ENCODE assay signal across 17 cellular contexts in genomic region chr6:7088076-7088742, GRCh38. TPM values are rescaled to one million over a fixed set of nuclear protein-coding genes. Genes with fewer than 3 reads are reported as not detected.
A peak's percentile ranks its signal among the peaks of the same experiment; 100 is the strongest.
DNase-seq lines count a peak whose midpoint lies in the region; ATAC-seq, FAIRE-seq and TF ChIP-seq lines count a peak whose summit lies in the region.
"Had no signal": no experiment of that assay in that cellular context is flagged by ENCODE, and none has a peak within 500 bp of the region (broad histone marks: within the 10 kb centered on the region; RNA-seq: fewer than 3 reads in every experiment).

No MANE protein-coding gene starts in this region.

- no peak for DNase-seq in activated naive CD4-positive, alpha-beta T cell (lab: John Stamatoyannopoulos, UW)
- DNase-seq in colonic mucosa (peak; percentile 59), GM12891 (ENCODE audit: insufficient read length, low spot score) (no peak), SW480 (ENCODE audit: low spot score) (no peak)
- no peak for DNase-seq in stimulated activated naive CD8-positive, alpha-beta T cell treated with anti-CD3 and anti-CD28 coated beads, Interleukin-15, amount 100 ng/mL, for 72 hours
- DNase-seq: BE2C, esophagus squamous epithelium, heart left ventricle, NCI-H526, stomach, SW 1271 had no signal

- H3K4me1 Mint-ChIP-seq in activated naive CD4-positive, alpha-beta T cell treated with anti-CD3 and anti-CD28 coated beads, Interleukin-2, amount 50 U/mL, for 24 hours, result peaks cover 43% of the 10 kb centered on the region
- peaks cover 50% of the 10 kb centered on the region for H3K4me1 Mint-ChIP-seq in stimulated activated naive CD8-positive, alpha-beta T cell treated with anti-CD3 and anti-CD28 coated beads, Interleukin-15, amount 100 ng/mL, for 72 hours

- no peaks in the 10 kb centered on the region for H3K9me3 ChIP-seq in KOPT-K1 (ENCODE audit: insufficient read depth, low read length, poor library complexity, severe bottlenecking)
- no peaks in the 10 kb centered on the region for H3K9me3 ChIP-seq in colonic mucosa
- H3K9me3 ChIP-seq: BE2C, esophagus squamous epithelium, HAP-1, heart left ventricle, stomach had no signal

- H3K27ac Mint-ChIP-seq in activated naive CD4-positive, alpha-beta T cell treated with anti-CD3 and anti-CD28 coated beads, Interleukin-2, amount 50 U/mL, for 24 hours, result peak overlapping the region; percentile 94
- peak overlapping the region in 1 of 2 donors; percentile 74 for H3K27ac Mint-ChIP-seq in stimulated activated naive CD8-positive, alpha-beta T cell treated with anti-CD3 and anti-CD28 coated beads, Interleukin-15, amount 100 ng/mL, for 72 hours
- H3K27ac Mint-ChIP-seq: activated T-helper 1 cell treated with anti-CD3 and anti-CD28 coated beads, Interleukin-12 subunit alpha, Interleukin-12 subunit beta, Interleukin-2, Interleukin-4 antibody, amounts not matched to agents 30 ng/mL and 10 ng/mL and 1 ng/mL, durations not matched to agents 14 hours and 24 hours and 36 hours had no signal

- no peak for TF ChIP-seq CTCF in colonic mucosa (IDR thresholded peaks at IDR 0.05)

- H3K36me3 Mint-ChIP-seq in activated naive CD4-positive, alpha-beta T cell treated with anti-CD3 and anti-CD28 coated beads, Interleukin-2, amount 50 U/mL, for 24 hours, result peaks cover 2% of the 10 kb centered on the region

- H3K36me3 ChIP-seq in KOPT-K1 (ENCODE audit: insufficient read depth, low read length), result no peaks in the 10 kb centered on the region
- H3K36me3 ChIP-seq in colonic mucosa, result no peaks in the 10 kb centered on the region
- H3K36me3 ChIP-seq: BE2C, esophagus squamous epithelium, HAP-1, heart left ventricle, stomach had no signal

- peak overlapping the region in 1 of 2 donors; percentile 9 for H3K9ac ChIP-seq in colonic mucosa (ENCODE audit: low read depth in 2 of 2, low read length in 2 of 2)

- H3K4me1 ChIP-seq in colonic mucosa, result peaks cover 7% of the 10 kb centered on the region

- intact Hi-C loops in colonic mucosa (cut with DNase I), result no loop called here

- no peaks in the 10 kb centered on the region for H3K27me3 Mint-ChIP-seq in activated naive CD4-positive, alpha-beta T cell treated with anti-CD3 and anti-CD28 coated beads, Interleukin-2, amount 50 U/mL, for 24 hours
- H3K27me3 Mint-ChIP-seq in stimulated activated naive CD8-positive, alpha-beta T cell treated with anti-CD3 and anti-CD28 coated beads, Interleukin-15, amount 100 ng/mL, for 72 hours, result peaks cover 12% of the 10 kb centered on the region

- H3K27me3 ChIP-seq in colonic mucosa, result no peaks in the 10 kb centered on the region
- H3K27me3 ChIP-seq: BE2C, esophagus squamous epithelium, heart left ventricle, stomach had no signal

- no peak overlapping the region for H3K4me3 ChIP-seq in colonic mucosa
- H3K4me3 ChIP-seq: esophagus squamous epithelium, HAP-1, stomach had no signal

- H3K27ac ChIP-seq in KOPT-K1 (ENCODE audit: low read depth, low read length, poor library complexity, severe bottlenecking) (peak overlapping the region; percentile 62), colonic mucosa (peak overlapping the region; percentile 84)

- no peaks in the 10 kb centered on the region for H3K9me3 Mint-ChIP-seq in activated naive CD4-positive, alpha-beta T cell treated with anti-CD3 and anti-CD28 coated beads, Interleukin-2, amount 50 U/mL, for 24 hours
- no peaks in the 10 kb centered on the region for H3K9me3 Mint-ChIP-seq in stimulated activated naive CD8-positive, alpha-beta T cell treated with anti-CD3 and anti-CD28 coated beads, Interleukin-15, amount 100 ng/mL, for 72 hours
- H3K9me3 Mint-ChIP-seq: activated T-helper 1 cell treated with anti-CD3 and anti-CD28 coated beads, Interleukin-12 subunit alpha, Interleukin-12 subunit beta, Interleukin-2, Interleukin-4 antibody, amounts not matched to agents 30 ng/mL and 10 ng/mL and 1 ng/mL, durations not matched to agents 14 hours and 24 hours and 36 hours had no signal

- no peak for ATAC-seq in stimulated activated naive CD8-positive, alpha-beta T cell treated with anti-CD3 and anti-CD28 coated beads, Interleukin-15, amount 100 ng/mL, for 72 hours
- no peak for ATAC-seq in HG03521 (IDR thresholded peaks at IDR 0.05; ENCODE audit: unreplicated experiment)
- ATAC-seq: heart left ventricle had no signal

- TF ChIP-seq POLR2A in GM12891 (IDR thresholded peaks at IDR 0.05; ENCODE audit: low read depth, low read length), result no peak

- no peak for FAIRE-seq in GM12891 (lab: Jason Lieb, UNC)
- FAIRE-seq: RCC 7860 had no signal

- peak overlapping the region; percentile 86 for H3K4me3 Mint-ChIP-seq in activated naive CD4-positive, alpha-beta T cell treated with anti-CD3 and anti-CD28 coated beads, Interleukin-2, amount 50 U/mL, for 24 hours
- H3K4me3 Mint-ChIP-seq in stimulated activated naive CD8-positive, alpha-beta T cell treated with anti-CD3 and anti-CD28 coated beads, Interleukin-15, amount 100 ng/mL, for 72 hours, result peak overlapping the region; percentile 56 to 62

TF ChIP-seq in GM12891, 5 proteins besides CTCF, POLR2A, EP300 and RAD21:
- TF ChIP-seq SPI1 (IDR thresholded peaks at IDR 0.05; ENCODE audit: low read depth, low read length) (no peak), TAF1 (IDR thresholded peaks at IDR 0.05; ENCODE audit: low read depth, low read length) (no peak), POLR2AphosphoS5 (IDR thresholded peaks at IDR 0.05; ENCODE audit: low read depth, low read length) (no peak), PAX5 (IDR thresholded peaks at IDR 0.05; ENCODE audit: insufficient read depth, low read length, severe bottlenecking) (no peak), POU2F2 (IDR thresholded peaks at IDR 0.05; ENCODE audit: low read depth, low read length) (no peak)

RNA-seq across cellular contexts. Expression of gene RREB1, which starts 19.6 kb away (rescaled TPM):
- 10 to 100 TPM; 79.0 to 81.3 TPM for total RNA-seq in colonic mucosa
- polyA plus RNA-seq in GM12891 (2012; ENCODE audit: low read depth, missing spikeins), result 7.0 TPM
